ENCODE assay signal across 8 cellular contexts in the genomic region with DNA sequence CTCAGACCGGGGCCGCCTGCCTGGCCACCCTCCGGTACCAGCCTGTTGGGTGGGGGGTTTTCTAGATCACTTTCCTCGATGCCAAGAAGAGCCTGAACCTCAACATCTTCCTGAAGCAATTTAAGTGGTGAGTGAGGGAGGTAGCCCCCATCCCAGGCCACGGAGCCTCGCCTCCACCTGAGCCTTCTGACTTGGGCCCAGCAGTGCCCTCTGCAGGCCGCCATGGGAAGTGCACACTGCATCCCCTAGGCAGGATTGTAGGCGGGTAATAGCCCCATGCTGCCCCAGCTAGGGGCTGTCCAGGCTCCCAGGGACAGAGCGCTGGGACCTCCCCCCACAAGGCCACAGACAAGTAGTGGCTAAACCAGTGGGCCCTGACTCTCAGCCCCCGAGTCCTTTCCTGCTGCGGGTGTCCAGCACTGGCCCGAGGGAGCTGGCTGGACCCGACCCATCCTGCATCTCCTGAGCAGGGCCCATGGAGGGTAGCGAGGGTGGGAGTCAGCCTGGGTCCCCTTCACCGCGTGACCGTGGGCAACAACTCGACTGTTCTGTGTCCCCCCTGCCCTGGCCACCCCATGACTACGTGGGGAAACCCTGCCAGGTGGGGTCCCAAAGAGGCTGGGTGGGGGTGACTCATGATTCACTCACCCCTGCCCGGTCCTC. TPM values are rescaled to one million over a fixed set of nuclear protein-coding genes. Genes with fewer than 3 reads are reported as not detected.
DNase-seq lines count a peak whose midpoint lies in the region; ATAC-seq, FAIRE-seq and TF ChIP-seq lines count a peak whose summit lies in the region.

No MANE protein-coding gene starts in this region.

- peaks cover 3% of the 10 kb centered on the region for H3K4me1 Mint-ChIP-seq in activated B cell treated with CpG ODN at 0.5 μM for 24 hours

- ATAC-seq in activated B cell treated with CpG ODN at 0.5 μM for 24 hours (ENCODE audit: low read depth) (peak; percentile 98), HG03045 (IDR thresholded peaks at IDR 0.05; ENCODE audit: unreplicated experiment) (no peak)

- H3K4me3 ChIP-seq in bronchial epithelial cell (ENCODE audit: low read depth, low read length) = no peak overlapping the region

- CTCF ChIA-PET in activated B cell treated with CpG ODN at 0.5 μM for 24 hours (lab: Charles Lee) = interaction anchor here (0.7 to 2.3 kb wide), 8 partner anchors 15 to 69 kb away, joined by 3 to 12 read pairs (median 8); a partner anchor contains a TSS

- no peaks in the 10 kb centered on the region for H3K27me3 Mint-ChIP-seq in activated B cell treated with CpG ODN at 0.5 μM for 24 hours

- FAIRE-seq in GM18507 (lab: Jason Lieb, UNC) = peak; percentile 90
- no peak for FAIRE-seq in bronchial epithelial cell (lab: Jason Lieb, UNC)

- H3K27ac ChIP-seq in layer of hippocampus (ENCODE audit: low read depth, low read length) = peak overlapping the region; percentile 57

- H3K4me3 Mint-ChIP-seq in activated B cell treated with CpG ODN at 0.5 μM for 24 hours = no peak overlapping the region

- H3K36me3 ChIP-seq in bronchial epithelial cell (ENCODE audit: control insufficient read depth, insufficient read depth, low read length) = peaks cover 39% of the 10 kb centered on the region

- H3K9me3 Mint-ChIP-seq in activated B cell treated with CpG ODN at 0.5 μM for 24 hours = no peaks in the 10 kb centered on the region

- H3K36me3 Mint-ChIP-seq in activated B cell treated with CpG ODN at 0.5 μM for 24 hours (ENCODE audit: low read depth) = peaks cover 20% of the 10 kb centered on the region

- intact Hi-C loops in activated B cell treated with CpG ODN at 0.5 μM for 24 hours (cut with micrococcal nuclease) = loop anchor here (1.0 kb wide), 4 partner anchors 19 to 630 kb away; a partner anchor contains a TSS

- no peak overlapping the region for H3K27ac Mint-ChIP-seq in activated B cell treated with CpG ODN at 0.5 μM for 24 hours

- H3K27me3 ChIP-seq in bronchial epithelial cell (ENCODE audit: control insufficient read depth, insufficient read depth, low read length) = no peaks in the 10 kb centered on the region
- H3K27me3 ChIP-seq in layer of hippocampus (ENCODE audit: control insufficient read depth, insufficient read depth, low read length) = no peaks in the 10 kb centered on the region

- DNase-seq in AG08396 (ENCODE audit: low spot score) (peak; percentile 93), GM18507 (ENCODE audit: extremely low spot score, insufficient read length, low read depth) (peak; percentile 90), NCI-H1105 treated with DMSO at 0.1 percent for 48 hours (lab: John Stamatoyannopoulos, UW) (peak; percentile 37), activated B cell treated with CpG ODN at 0.5 μM for 24 hours (peak; percentile 72), bronchial epithelial cell (ENCODE audit: low read depth) (no peak)
- peak; percentile 33 to 64 (median 58) for DNase-seq in stimulated activated CD4-positive, alpha-beta T cell treated with anti-CD3 and anti-CD28 coated beads, TNF-alpha, amount 100 ng/mL, for 1 hour (ENCODE audit: low read depth in 3 of 3, low spot score in 1 of 3)

- POLR2A ChIA-PET in activated B cell treated with CpG ODN at 0.5 μM for 24 hours (lab: Charles Lee) = interaction anchor here (1.1 to 1.6 kb wide), 3 partner anchors 14 to 52 kb away, joined by 3 to 7 read pairs (median 4); no protein-coding TSS in a partner anchor

- no peak for TF ChIP-seq CTCF in activated B cell treated with CpG ODN at 0.5 μM for 24 hours (IDR thresholded peaks at IDR 0.05)
- TF ChIP-seq CTCF in bronchial epithelial cell (IDR thresholded peaks at IDR 0.05; ENCODE audit: insufficient read depth, low read length, severe bottlenecking) = peak; percentile 98

RNA-seq across cellular contexts. Expression of a gene that starts 15.3 kb away (rescaled TPM):
- total RNA-seq in activated B cell treated with CpG ODN at 0.5 μM for 24 hours (0.18 and 0.39 TPM in 2 replicates), bronchial epithelial cell (18.2 and 34.3 TPM in 2 replicates)

RNA-seq across cellular contexts. Expression of a gene that starts 19.3 kb away (rescaled TPM):
- total RNA-seq in activated B cell treated with CpG ODN at 0.5 μM for 24 hours (38.6 and 47.2 TPM in 2 replicates), bronchial epithelial cell (26.2 and 26.6 TPM in 2 replicates)

RNA-seq across cellular contexts. Expression of a gene that starts 44.2 kb away (rescaled TPM):
- total RNA-seq in activated B cell treated with CpG ODN at 0.5 μM for 24 hours (47.9 and 51.2 TPM in 2 replicates), bronchial epithelial cell (85.0 and 95.6 TPM in 2 replicates)

Comparison
In these comparisons a context has a peak if more than half of its experiments do, and no peak if none do; other contexts are left out.
1. RNA of a gene that starts 15.3 kb away (total RNA-seq): 18.2 to 34.3 TPM in bronchial epithelial cell; 0.18 to 0.39 TPM in activated B cell treated with CpG ODN at 0.5 μM for 24 hours; every median in the first group is over 10 times any median in the second.